17 cellular contexts compared by ENCODE assay signal in genomic region chr9:34579097-34579818, GRCh38. TPM values are rescaled to one million over a fixed set of nuclear protein-coding genes. Genes with fewer than 3 reads are reported as not detected.
DNase-seq lines count a peak whose midpoint lies in the region; ATAC-seq, FAIRE-seq and TF ChIP-seq lines count a peak whose summit lies in the region.
"Had no signal": no experiment of that assay in that cellular context is flagged by ENCODE, and none has a peak within 500 bp of the region (broad histone marks: within the 10 kb centered on the region; RNA-seq: fewer than 3 reads in every experiment).

No MANE protein-coding gene starts in this region.

- H3K27ac Mint-ChIP-seq in astrocyte (ENCODE audit: unreplicated experiment): peak overlapping the region; percentile 8
- H3K27ac Mint-ChIP-seq: activated T-helper 17 cell treated with anti-CD3 and anti-CD28 coated beads, Interleukin-2, amount 50 U/mL, for 72 hours had no signal

- H3K27me3 Mint-ChIP-seq in astrocyte (ENCODE audit: low read depth, unreplicated experiment): peaks cover 37% of the 10 kb centered on the region

- ATAC-seq in SK-N-SH treated with all-trans-retinoic acid at 6 μM for 48 hours (no peak; the same call in 2 of the 3 replicates), HG02840 (IDR thresholded peaks at IDR 0.05; ENCODE audit: low FRiP score, unreplicated experiment) (no peak), GM18505 (IDR thresholded peaks at IDR 0.05; ENCODE audit: unreplicated experiment) (no peak), GM18907 (IDR thresholded peaks at IDR 0.05; ENCODE audit: unreplicated experiment) (no peak)

- no peaks in the 10 kb centered on the region for H3K79me2 ChIP-seq in SK-N-SH (ENCODE audit: insufficient read depth)
- H3K79me2 ChIP-seq in astrocyte (ENCODE audit: insufficient read depth, low read length): no peaks in the 10 kb centered on the region

- H3K4me2 ChIP-seq in SK-N-SH (no peak overlapping the region), astrocyte (ENCODE audit: low read length) (no peak overlapping the region)

- peaks cover 0 to 86% of the 10 kb centered on the region in 2 experiments; a peak in 2 of 4 replicates for H3K4me1 ChIP-seq in SK-N-SH (ENCODE audit: control insufficient read depth in 1 of 2, insufficient read depth in 2 of 2, low read depth in 1 of 2, low read length in 1 of 2)
- H3K4me1 ChIP-seq in astrocyte (ENCODE audit: insufficient read depth, low read length): peaks cover 4% of the 10 kb centered on the region
- H3K4me1 ChIP-seq in iPS-18a (ENCODE audit: control insufficient read depth, low read depth, low read length): peaks cover 35% of the 10 kb centered on the region
- peaks cover 0 to 35% (median 9%) of the 10 kb centered on the region in 4 donors for H3K4me1 ChIP-seq in transverse colon

- H3F3A ChIP-seq in SK-N-SH (replicated peaks; ENCODE audit: insufficient read depth): no peaks in the 10 kb centered on the region

- H3K9me3 ChIP-seq in SK-N-SH: no peaks in the 10 kb centered on the region
- no peaks in the 10 kb centered on the region for H3K9me3 ChIP-seq in astrocyte (ENCODE audit: insufficient read depth, low read depth, low read length)
- no peaks in the 10 kb centered on the region for H3K9me3 ChIP-seq in iPS-18a (ENCODE audit: control insufficient read depth, low read depth, low read length)
- no peaks in the 10 kb centered on the region for H3K9me3 ChIP-seq in transverse colon
- H3K9me3 ChIP-seq: colonic mucosa had no signal

- intact Hi-C loops in transverse colon (cut with DNase I; ENCODE audit: low total_unique reads): no loop called here

- no peaks in the 10 kb centered on the region for H3K9me2 ChIP-seq in SK-N-SH

- WGBS in SK-N-SH (ENCODE audit: low lambda C conversion rate): 32% methylated on average over 17 of the region's 17 CpGs
- 20 to 21% methylated on average over 9 to 17 of the region's 17 CpGs for WGBS in transverse colon (ENCODE audit: low coverage in 1 of 2), 2 donors

- no peak overlapping the region for H3K4me3 ChIP-seq in SK-N-SH (ENCODE audit: low read depth in 2 of 2, low read length in 1 of 2)
- no peak overlapping the region for H3K4me3 ChIP-seq in astrocyte (ENCODE audit: insufficient read depth, low read depth, low read length)
- H3K4me3 ChIP-seq in iPS-18a (ENCODE audit: low read length): peak overlapping the region; percentile 61
- H3K4me3 ChIP-seq in transverse colon: no peak overlapping the region
- H3K4me3 ChIP-seq: colonic mucosa had no signal

- H3K27ac ChIP-seq in SK-N-SH (ENCODE audit: low read depth in 2 of 2, low read length in 1 of 2) (peak overlapping the region in 1 of 2 experiments; percentile 91; a peak in 2 of 4 replicates), astrocyte (ENCODE audit: low read depth, low read length) (no peak overlapping the region), iPS-18a (ENCODE audit: low read length) (no peak overlapping the region), transverse colon (no peak overlapping the region)
- H3K27ac ChIP-seq: colonic mucosa had no signal

- DNase-seq in SK-N-SH (peak; percentile 77), astrocyte (ENCODE audit: low read depth) (no peak), transverse colon (peak; percentile 12)
- DNase-seq: ACHN; activated CD4-positive, alpha-beta T cell treated with anti-CD3 and anti-CD28 coated beads, Interleukin-2, amount 50 U/mL, for 48 hours; colonic mucosa had no signal

- H3K9me3 Mint-ChIP-seq in astrocyte (ENCODE audit: unreplicated experiment): no peaks in the 10 kb centered on the region
- H3K9me3 Mint-ChIP-seq: activated T-helper 17 cell treated with anti-CD3 and anti-CD28 coated beads, Interleukin-2, amount 50 U/mL, for 72 hours had no signal

- TF ChIP-seq RAD21 in SK-N-SH (IDR thresholded peaks at IDR 0.05; ENCODE audit: low read length): no peak

- CTCF ChIA-PET in SK-N-SH (lab: Yijun Ruan, JAX): interaction anchor here (0.6 to 12.0 kb wide), 13 partner anchors 8 to 116 kb away, joined by 3 to 129 read pairs (median 5); partner anchors contain the start of gene CNTFR

- no peak for FAIRE-seq in astrocyte (lab: Jason Lieb, UNC)
- FAIRE-seq: GM12891 had no signal

- H3K36me3 ChIP-seq in SK-N-SH (replicated peaks in 1 of 2; ENCODE audit: control insufficient read depth in 1 of 2, insufficient read depth in 2 of 2, low read length in 1 of 2) (no peaks in the 10 kb centered on the region), astrocyte (ENCODE audit: insufficient read depth, low read length) (no peaks in the 10 kb centered on the region), iPS-18a (ENCODE audit: control insufficient read depth, low read depth, low read length) (no peaks in the 10 kb centered on the region), transverse colon (no peaks in the 10 kb centered on the region)
- H3K36me3 ChIP-seq: colonic mucosa had no signal

- TF ChIP-seq POLR2A in transverse colon (IDR thresholded peaks at IDR 0.05): no peak
- no peak for TF ChIP-seq POLR2A in GM18505 (IDR thresholded peaks at IDR 0.05; ENCODE audit: borderline replicate concordance, extremely low read depth, insufficient read depth, insufficient read length)

- POLR2A ChIA-PET in SK-N-SH (lab: Yijun Ruan, JAX): interaction anchor here (0.7 to 2.3 kb wide), 6 partner anchors 9 to 121 kb away, joined by 3 to 10 read pairs (median 3); partner anchors contain the start of genes DNAI1 and FAM219A

- peak overlapping the region; percentile 23 for H3K4me3 Mint-ChIP-seq in astrocyte (ENCODE audit: unreplicated experiment)

- no peaks in the 10 kb centered on the region for H3K36me3 Mint-ChIP-seq in astrocyte (ENCODE audit: low read depth, unreplicated experiment)

- H3K9ac ChIP-seq in SK-N-SH (no peak overlapping the region), astrocyte (ENCODE audit: low read length) (no peak overlapping the region), iPS-18a (ENCODE audit: low read length) (peak overlapping the region; percentile 13)

- H3K27me3 ChIP-seq in SK-N-SH (ENCODE audit: insufficient read depth) (peaks cover 33% of the 10 kb centered on the region), astrocyte (ENCODE audit: insufficient read depth, low read length) (peaks cover 64% of the 10 kb centered on the region), iPS-18a (ENCODE audit: control insufficient read depth, insufficient read depth, low read length) (peaks cover 80% of the 10 kb centered on the region), transverse colon (peaks cover 58% of the 10 kb centered on the region)

- H4K20me1 ChIP-seq in SK-N-SH (ENCODE audit: insufficient read depth) (no peaks in the 10 kb centered on the region), astrocyte (ENCODE audit: insufficient read depth, low read length) (peaks cover 15% of the 10 kb centered on the region)

- TF ChIP-seq EP300 in SK-N-SH (IDR thresholded peaks at IDR 0.05; ENCODE audit: borderline replicate concordance in 1 of 2, low read depth in 1 of 2, low read length in 1 of 2) (peak in 1 of 2 experiments; percentile 13; a peak in 1 of 4 replicates), transverse colon (IDR thresholded peaks at IDR 0.05; ENCODE audit: low read depth) (no peak)

- H2AFZ ChIP-seq in SK-N-SH (ENCODE audit: low read depth) (no peak overlapping the region), astrocyte (ENCODE audit: low read depth, low read length) (no peak overlapping the region)

- H3K4me1 Mint-ChIP-seq in astrocyte (ENCODE audit: low read depth, unreplicated experiment): peaks cover 25% of the 10 kb centered on the region

- in situ Hi-C loops in transverse colon (cut with MboI; ENCODE audit: low pct_ligation_motif_present in 1 of 4, low pct_unique_long_range_greater_than_20kb in 1 of 4, low sequenced_read_pairs in 3 of 4): no loop called here

- no peak for TF ChIP-seq CTCF in SK-N-SH (IDR thresholded peaks at IDR 0.05)
- no peak for TF ChIP-seq CTCF in astrocyte (IDR thresholded peaks at IDR 0.05; ENCODE audit: insufficient read depth, low read depth, low read length)
- no peak for TF ChIP-seq CTCF in transverse colon (IDR thresholded peaks at IDR 0.05)

TF ChIP-seq in SK-N-SH, 30 proteins besides CTCF, POLR2A, EP300 and RAD21:
- no peak for TF ChIP-seq RFX5 (IDR thresholded peaks at IDR 0.05; ENCODE audit: low read length)
- no peak for TF ChIP-seq JUND (IDR thresholded peaks at IDR 0.05)
- TF ChIP-seq FOXJ3 (CRISPR knock-in tag; IDR thresholded peaks at IDR 0.05): no peak
- peak; percentile 50; the same call in 1 of the 2 replicates for TF ChIP-seq GATA2 (CRISPR knock-in tag; IDR thresholded peaks at IDR 0.05)

TF ChIP-seq in SK-N-SH treated with all-trans-retinoic acid at 6 μM for 48 hours, 23 proteins besides CTCF, POLR2A, EP300 and RAD21 (continues in another document):
- TF ChIP-seq ZFP30 (CRISPR knock-in tag; IDR thresholded peaks at IDR 0.05) (no peak), ARNTL (CRISPR knock-in tag; IDR thresholded peaks at IDR 0.05; ENCODE audit: borderline replicate concordance, low read depth) (no peak), CSDC2 (CRISPR knock-in tag; IDR thresholded peaks at IDR 0.05) (no peak), TCF4 (CRISPR knock-in tag; IDR thresholded peaks at IDR 0.05; ENCODE audit: borderline replicate concordance) (no peak), RARB (CRISPR knock-in tag; IDR thresholded peaks at IDR 0.05) (no peak), ZNF8 (CRISPR knock-in tag; IDR thresholded peaks at IDR 0.05) (no peak), BACH2 (CRISPR knock-in tag; IDR thresholded peaks at IDR 0.05; ENCODE audit: borderline replicate concordance) (no peak), SNAI2 (CRISPR knock-in tag; IDR thresholded peaks at IDR 0.05) (no peak)

RNA-seq across cellular contexts. Expression of gene CNTFR, which starts 10.3 kb away (rescaled TPM):
- 1.8 and 3.7 TPM in 2 replicates for polyA plus RNA-seq in SK-N-SH (2012; rRNA removed)
- 2.5 and 5.0 TPM in 2 replicates for polyA plus RNA-seq in SK-N-SH (2012; cell fraction: cytosol; rRNA removed)
- polyA plus RNA-seq in SK-N-SH (2012; cell fraction: nucleus; rRNA removed): 1.2 and 2.3 TPM in 2 replicates
- total RNA-seq in astrocyte (6.6 and 7.4 TPM in 2 replicates), transverse colon (10 to 100 TPM in 1 of 4 donors, 1 to 10 TPM in 3; 5.2 to 59.1 (median 6.8) TPM)
- total RNA-seq: activated T-helper 17 cell treated with anti-CD3 and anti-CD28 coated beads, Interleukin-2, amount 50 U/mL, for 72 hours; LHCN-M2; renal cortical epithelial cell had no signal

RNA-seq across cellular contexts. Expression of gene RPP25L, which starts 32.6 kb away (rescaled TPM):
- 46.3 and 47.6 TPM in 2 replicates for polyA plus RNA-seq in SK-N-SH (2012; rRNA removed)
- polyA plus RNA-seq in SK-N-SH (2012; cell fraction: cytosol; rRNA removed): 22.6 and 32.3 TPM in 2 replicates
- polyA plus RNA-seq in SK-N-SH (2012; cell fraction: nucleus; rRNA removed): 21.7 and 29.2 TPM in 2 replicates
- total RNA-seq in astrocyte (13.9 TPM in 2 replicates), transverse colon (10 to 100 TPM in 2 of 4 donors, 1 to 10 TPM in 2; 3.0 to 65.5 (median 22.1) TPM)

RNA-seq across cellular contexts. Expression of gene DCTN3, which starts 41.0 kb away (rescaled TPM):
- 210 and 300 TPM in 2 replicates for polyA plus RNA-seq in SK-N-SH (2012; rRNA removed)
- 232 and 236 TPM in 2 replicates for polyA plus RNA-seq in SK-N-SH (2012; cell fraction: cytosol; rRNA removed)
- 163 and 193 TPM in 2 replicates for polyA plus RNA-seq in SK-N-SH (2012; cell fraction: nucleus; rRNA removed)
- total RNA-seq in astrocyte (93.0 and 94.8 TPM in 2 replicates), transverse colon (10 to 100 TPM; 41.6 to 78.9 (median 54.0) TPM)

RNA-seq across cellular contexts. Expression of gene ARID3C, which starts 49.6 kb away (rescaled TPM):
- 0.08 and 0.11 TPM in 2 replicates for polyA plus RNA-seq in SK-N-SH (2012; rRNA removed)
- polyA plus RNA-seq in SK-N-SH (2012; cell fraction: cytosol; rRNA removed): 0.09 and 0.13 TPM in 2 replicates
- polyA plus RNA-seq in SK-N-SH (2012; cell fraction: nucleus; rRNA removed): 0.29 and 0.38 TPM in 2 replicates
- total RNA-seq in astrocyte: 0.16 and 0.19 TPM in 2 replicates
- total RNA-seq in transverse colon: not detected
- total RNA-seq: colonic mucosa, renal cortical epithelial cell, temporal lobe had no signal
- polyA plus RNA-seq: esophagus had no signal

RNA-seq across cellular contexts. Expression of gene ENHO, which starts 56.5 kb away (rescaled TPM):
- polyA plus RNA-seq in SK-N-SH (2012; rRNA removed): 1.2 and 1.5 TPM in 2 replicates
- 0.44 and 1.2 TPM in 2 replicates for polyA plus RNA-seq in SK-N-SH (2012; cell fraction: cytosol; rRNA removed)
- polyA plus RNA-seq in SK-N-SH (2012; cell fraction: nucleus; rRNA removed): 0.18 and 1.0 TPM in 2 replicates
- total RNA-seq in astrocyte: 0.55 and 1.1 TPM in 2 replicates
- 1 to 10 TPM in 2 of 4 donors, not detected in 2; 1.4 to 1.7 TPM for total RNA-seq in transverse colon
- total RNA-seq: activated T-helper 17 cell treated with anti-CD3 and anti-CD28 coated beads, Interleukin-2, amount 50 U/mL, for 72 hours had no signal
